Comparison of ENCODE assay signal across 24 cellular contexts in genomic region chr6:155710704-155711103, GRCh38.
"Had no signal": no experiment of that assay in that cellular context is flagged by ENCODE, and none has a peak within 500 bp of the region (broad histone marks: within the 10 kb centered on the region; RNA-seq: fewer than 3 reads in every experiment).

No MANE protein-coding gene starts in this region.

- H3K27me3 Mint-ChIP-seq: activated CD4-positive, alpha-beta T cell treated with anti-CD3 and anti-CD28 coated beads, Interleukin-2, amount 10 ng/mL, durations not matched to agents 24 days and 14 days; activated CD8-positive, alpha-beta T cell treated with anti-CD3 and anti-CD28 coated beads for 36 hours; effector memory CD8-positive, alpha-beta T cell; stimulated activated naive CD8-positive, alpha-beta T cell treated with anti-CD3 and anti-CD28 coated beads, Interleukin-15, Interleukin-2, amounts not matched to agents 100 ng/mL and 50 ng/mL, for 24 hours had no signal

- H3K4me3 Mint-ChIP-seq: activated CD4-positive, alpha-beta T cell treated with anti-CD3 and anti-CD28 coated beads, Interleukin-2, amount 10 ng/mL, durations not matched to agents 24 days and 14 days; activated CD8-positive, alpha-beta T cell treated with anti-CD3 and anti-CD28 coated beads for 36 hours; activated naive CD8-positive, alpha-beta T cell treated with anti-CD3 and anti-CD28 coated beads for 36 hours; activated T-helper 17 cell treated with anti-CD3 and anti-CD28 coated beads, Interleukin-2, amount 50 U/mL, for 72 hours; effector memory CD8-positive, alpha-beta T cell; mesothelial cell of epicardium; nephron; stimulated activated naive CD8-positive, alpha-beta T cell treated with anti-CD3 and anti-CD28 coated beads, Interleukin-15, Interleukin-2, amounts not matched to agents 100 ng/mL and 50 ng/mL, for 24 hours had no signal

- H3K4me1 ChIP-seq: body of pancreas, suprapubic skin, uterus had no signal

- H3K36me3 ChIP-seq: suprapubic skin, transverse colon, uterus had no signal

- H3K4me3 ChIP-seq: body of pancreas, lung, suprapubic skin, transverse colon, uterus had no signal

- H3K9me3 ChIP-seq: body of pancreas, suprapubic skin, transverse colon, uterus had no signal

- H3K9me3 Mint-ChIP-seq: activated CD4-positive, alpha-beta T cell treated with anti-CD3 and anti-CD28 coated beads, Interleukin-2, amount 10 ng/mL, durations not matched to agents 24 days and 14 days; activated CD8-positive, alpha-beta T cell treated with anti-CD3 and anti-CD28 coated beads for 36 hours; activated naive CD8-positive, alpha-beta T cell treated with anti-CD3 and anti-CD28 coated beads for 36 hours; activated T-helper 17 cell treated with anti-CD3 and anti-CD28 coated beads, Interleukin-2, amount 50 U/mL, for 72 hours; effector memory CD8-positive, alpha-beta T cell; mesothelial cell of epicardium; stimulated activated naive CD8-positive, alpha-beta T cell treated with anti-CD3 and anti-CD28 coated beads, Interleukin-15, Interleukin-2, amounts not matched to agents 100 ng/mL and 50 ng/mL, for 24 hours had no signal

- H3K4me1 Mint-ChIP-seq: activated CD4-positive, alpha-beta T cell treated with anti-CD3 and anti-CD28 coated beads, Interleukin-2, amount 10 ng/mL, durations not matched to agents 24 days and 14 days; activated naive CD8-positive, alpha-beta T cell treated with anti-CD3 and anti-CD28 coated beads for 36 hours; activated T-helper 17 cell treated with anti-CD3 and anti-CD28 coated beads, Interleukin-2, amount 50 U/mL, for 72 hours; mesothelial cell of epicardium; nephron had no signal

- ATAC-seq: activated CD8-positive, alpha-beta T cell treated with anti-CD3 and anti-CD28 coated beads for 36 hours; activated T-helper 17 cell treated with anti-CD3 and anti-CD28 coated beads, Interleukin-2, amount 50 U/mL, for 72 hours; body of pancreas; effector memory CD8-positive, alpha-beta T cell had no signal

- H3K27ac ChIP-seq: body of pancreas, epithelial cell of prostate, suprapubic skin, transverse colon, uterus had no signal

- H3K27me3 ChIP-seq: body of pancreas, suprapubic skin, transverse colon, uterus had no signal

- H3K27ac Mint-ChIP-seq: activated CD4-positive, alpha-beta T cell treated with anti-CD3 and anti-CD28 coated beads, Interleukin-2, amount 10 ng/mL, durations not matched to agents 24 days and 14 days; activated CD8-positive, alpha-beta T cell treated with anti-CD3 and anti-CD28 coated beads for 36 hours; activated naive CD8-positive, alpha-beta T cell treated with anti-CD3 and anti-CD28 coated beads for 36 hours; activated T-helper 17 cell treated with anti-CD3 and anti-CD28 coated beads, Interleukin-2, amount 50 U/mL, for 72 hours; effector memory CD8-positive, alpha-beta T cell; mesothelial cell of epicardium; nephron; stimulated activated naive CD8-positive, alpha-beta T cell treated with anti-CD3 and anti-CD28 coated beads, Interleukin-15, Interleukin-2, amounts not matched to agents 100 ng/mL and 50 ng/mL, for 24 hours had no signal

- DNase-seq: activated CD4-positive, alpha-beta T cell treated with anti-CD3 and anti-CD28 coated beads, Interleukin-2, amount 10 ng/mL, durations not matched to agents 24 days and 14 days; activated CD8-positive, alpha-beta T cell treated with anti-CD3 and anti-CD28 coated beads for 36 hours; activated naive CD4-positive, alpha-beta T cell; activated naive CD8-positive, alpha-beta T cell treated with anti-CD3 and anti-CD28 coated beads for 36 hours; activated T-cell treated with anti-CD3 and anti-CD28 coated beads, Interleukin-2, amount 50 U/mL, for 1 hour; amygdala; body of pancreas; effector memory CD8-positive, alpha-beta T cell; foreskin fibroblast; islet precursor cell; occipital lobe; stimulated activated CD4-positive, alpha-beta T cell treated with anti-CD3 and anti-CD28 coated beads, Interleukin-12 subunit alpha, Interleukin-12 subunit beta, amount 100 ng/mL, for 4 hours; stimulated activated CD4-positive, alpha-beta T cell treated with anti-CD3 and anti-CD28 coated beads, Interleukin-1b, Interleukin-23, amount 100 ng/mL, for 48 hours; stimulated activated CD8-positive, alpha-beta memory T cell treated with anti-CD3 and anti-CD28 coated beads, Interleukin-4, amount 100 ng/mL, for 48 hours; T-helper 9 cell; transverse colon; uterus had no signal

- H3K36me3 Mint-ChIP-seq: activated naive CD8-positive, alpha-beta T cell treated with anti-CD3 and anti-CD28 coated beads for 36 hours; mesothelial cell of epicardium had no signal
